Comparison of ENCODE assay signal across 1 cellular context in the genomic region with DNA sequence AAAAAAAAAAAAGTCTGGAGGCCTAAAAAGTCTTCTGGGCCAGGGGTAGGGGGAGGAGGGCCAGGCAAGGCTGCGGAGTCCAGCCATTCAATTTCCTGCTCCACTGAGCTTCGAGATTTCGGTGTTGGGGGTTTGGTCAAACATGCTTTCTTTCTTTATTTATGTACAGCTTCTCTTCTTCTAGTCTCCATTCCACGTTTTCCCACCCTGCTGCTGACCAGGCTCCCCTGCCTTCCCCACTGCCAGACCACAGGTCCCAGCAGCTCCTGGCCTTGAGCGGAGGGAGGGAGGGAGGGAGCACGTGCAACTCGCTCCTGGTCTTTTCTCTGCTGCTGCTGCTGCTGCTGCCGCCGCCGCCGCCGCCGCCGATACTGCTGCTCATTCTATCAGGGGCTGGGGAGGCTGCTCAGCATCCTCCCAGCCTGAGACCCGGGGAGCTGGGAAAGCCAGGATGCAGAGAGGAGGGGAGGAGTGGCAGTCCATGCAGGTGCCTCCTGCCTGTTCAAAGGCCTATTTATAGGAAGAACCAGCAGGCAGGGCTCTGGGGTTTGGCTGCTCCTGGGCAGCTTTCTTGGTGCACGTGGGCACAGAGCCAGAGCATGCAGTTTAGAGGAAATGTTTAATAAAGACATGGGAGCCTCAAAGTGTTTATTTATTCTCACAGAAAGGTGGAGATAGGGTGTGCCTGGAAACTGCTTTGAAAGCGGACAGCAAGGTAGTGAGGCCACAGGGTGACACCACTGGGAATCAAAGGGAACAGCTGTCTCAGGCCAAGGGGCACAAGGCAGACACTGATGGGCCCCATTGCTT.
A peak's percentile ranks its signal among the peaks of the same experiment; 100 is the strongest.
TF ChIP-seq lines count a peak whose summit lies in the region.

No MANE protein-coding gene starts in this region.

TF ChIP-seq in HepG2, 621 proteins besides CTCF, POLR2A, EP300 and RAD21 (continued from another document and continues in another):
- peak; percentile 63; the same call in 1 of the 2 replicates for TF ChIP-seq AFF4 (CRISPR knock-in tag; IDR thresholded peaks at IDR 0.05)
- no peak for TF ChIP-seq ISX (CRISPR knock-in tag; conservative IDR thresholded peaks at IDR 0.05)
- TF ChIP-seq ZNF24 (IDR thresholded peaks at IDR 0.05), result no peak
- peak; percentile 78 for TF ChIP-seq ZNF563 (CRISPR knock-in tag; IDR thresholded peaks at IDR 0.05)
- peak; percentile 89 for TF ChIP-seq MAX (IDR thresholded peaks at IDR 0.05)
- no peak for TF ChIP-seq BRF2 (CRISPR knock-in tag; IDR thresholded peaks at IDR 0.05)
- TF ChIP-seq ZSCAN12 (CRISPR knock-in tag; IDR thresholded peaks at IDR 0.05), result no peak
- TF ChIP-seq ZFX (CRISPR knock-in tag; IDR thresholded peaks at IDR 0.05; ENCODE audit: low read depth), result peak; percentile 59
- no peak for TF ChIP-seq HNF4G (IDR thresholded peaks at IDR 0.05; ENCODE audit: borderline replicate concordance, low read depth, low read length)
- no peak for TF ChIP-seq HNF4G (CRISPR knock-in tag; IDR thresholded peaks at IDR 0.05; ENCODE audit: borderline replicate concordance, low read depth)
- TF ChIP-seq TARDBP (CRISPR knock-in tag; IDR thresholded peaks at IDR 0.05), result 0 out of 2 replicates have a peak, but pooled peaks have one; percentile 32
- TF ChIP-seq, protein P1, sequence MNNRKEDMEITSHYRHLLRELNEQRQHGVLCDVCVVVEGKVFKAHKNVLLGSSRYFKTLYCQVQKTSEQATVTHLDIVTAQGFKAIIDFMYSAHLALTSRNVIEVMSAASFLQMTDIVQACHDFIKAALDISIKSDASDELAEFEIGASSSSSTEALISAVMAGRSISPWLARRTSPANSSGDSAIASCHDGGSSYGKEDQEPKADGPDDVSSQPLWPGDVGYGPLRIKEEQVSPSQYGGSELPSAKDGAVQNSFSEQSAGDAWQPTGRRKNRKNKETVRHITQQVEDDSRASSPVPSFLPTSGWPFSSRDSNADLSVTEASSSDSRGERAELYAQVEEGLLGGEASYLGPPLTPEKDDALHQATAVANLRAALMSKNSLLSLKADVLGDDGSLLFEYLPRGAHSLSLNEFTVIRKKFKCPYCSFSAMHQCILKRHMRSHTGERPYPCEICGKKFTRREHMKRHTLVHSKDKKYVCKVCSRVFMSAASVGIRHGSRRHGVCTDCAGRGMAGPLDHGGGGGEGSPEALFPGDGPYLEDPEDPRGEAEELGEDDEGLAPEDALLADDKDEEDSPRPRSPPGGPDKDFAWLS (CRISPR knock-in tag; IDR thresholded peaks at IDR 0.05; ENCODE audit: borderline replicate concordance), result no peak
- no peak for TF ChIP-seq MAFF (IDR thresholded peaks at IDR 0.05; ENCODE audit: low read depth, low read length)
- no peak; the same call in 1 of the 2 replicates for TF ChIP-seq REL (CRISPR knock-in tag; conservative IDR thresholded peaks at IDR 0.05)
- TF ChIP-seq, protein P2, sequence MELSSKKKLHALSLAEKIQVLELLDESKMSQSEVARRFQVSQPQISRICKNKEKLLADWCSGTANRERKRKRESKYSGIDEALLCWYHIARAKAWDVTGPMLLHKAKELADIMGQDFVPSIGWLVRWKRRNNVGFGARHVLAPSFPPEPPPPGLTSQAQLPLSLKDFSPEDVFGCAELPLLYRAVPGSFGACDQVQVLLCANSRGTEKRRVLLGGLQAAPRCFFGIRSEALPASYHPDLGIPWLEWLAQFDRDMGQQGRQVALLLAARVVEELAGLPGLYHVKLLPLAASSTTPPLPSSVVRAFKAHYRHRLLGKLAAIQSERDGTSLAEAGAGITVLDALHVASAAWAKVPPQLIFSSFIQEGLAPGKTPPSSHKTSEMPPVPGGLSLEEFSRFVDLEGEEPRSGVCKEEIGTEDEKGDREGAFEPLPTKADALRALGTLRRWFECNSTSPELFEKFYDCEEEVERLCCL (CRISPR knock-in tag; IDR thresholded peaks at IDR 0.05; ENCODE audit: borderline replicate concordance), result no peak
- TF ChIP-seq MTA3 (CRISPR knock-in tag; IDR thresholded peaks at IDR 0.05), result no peak
- peak; percentile 53; the same call in 1 of the 2 replicates for TF ChIP-seq ZNF724P (CRISPR knock-in tag; IDR thresholded peaks at IDR 0.05; ENCODE audit: borderline replicate concordance)
- peak; percentile 41; the same call in 1 of the 2 replicates for TF ChIP-seq ZNF788 (CRISPR knock-in tag; IDR thresholded peaks at IDR 0.05; ENCODE audit: borderline replicate concordance)
- 0 out of 2 replicates have a peak, but pooled peaks have one; percentile 47 for TF ChIP-seq TOE1 (CRISPR knock-in tag; IDR thresholded peaks at IDR 0.05)
- TF ChIP-seq ZIK1 (CRISPR knock-in tag; IDR thresholded peaks at IDR 0.05; ENCODE audit: borderline replicate concordance, low read depth), result no peak
- TF ChIP-seq MIER2 (CRISPR knock-in tag; IDR thresholded peaks at IDR 0.05), result peak; percentile 43
- TF ChIP-seq ZNF503 (CRISPR knock-in tag; IDR thresholded peaks at IDR 0.05), result 0 out of 2 replicates have a peak, but pooled peaks have one; percentile 26
- no peak for TF ChIP-seq RARG (CRISPR knock-in tag; IDR thresholded peaks at IDR 0.05; ENCODE audit: low read depth)
- no peak for TF ChIP-seq KLF13 (CRISPR knock-in tag; IDR thresholded peaks at IDR 0.05)
- TF ChIP-seq, protein P3, sequence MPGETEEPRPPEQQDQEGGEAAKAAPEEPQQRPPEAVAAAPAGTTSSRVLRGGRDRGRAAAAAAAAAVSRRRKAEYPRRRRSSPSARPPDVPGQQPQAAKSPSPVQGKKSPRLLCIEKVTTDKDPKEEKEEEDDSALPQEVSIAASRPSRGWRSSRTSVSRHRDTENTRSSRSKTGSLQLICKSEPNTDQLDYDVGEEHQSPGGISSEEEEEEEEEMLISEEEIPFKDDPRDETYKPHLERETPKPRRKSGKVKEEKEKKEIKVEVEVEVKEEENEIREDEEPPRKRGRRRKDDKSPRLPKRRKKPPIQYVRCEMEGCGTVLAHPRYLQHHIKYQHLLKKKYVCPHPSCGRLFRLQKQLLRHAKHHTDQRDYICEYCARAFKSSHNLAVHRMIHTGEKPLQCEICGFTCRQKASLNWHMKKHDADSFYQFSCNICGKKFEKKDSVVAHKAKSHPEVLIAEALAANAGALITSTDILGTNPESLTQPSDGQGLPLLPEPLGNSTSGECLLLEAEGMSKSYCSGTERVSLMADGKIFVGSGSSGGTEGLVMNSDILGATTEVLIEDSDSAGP (CRISPR knock-in tag; IDR thresholded peaks at IDR 0.05; ENCODE audit: borderline replicate concordance), result peak; percentile 45
- TF ChIP-seq NKX3-1 (CRISPR knock-in tag; IDR thresholded peaks at IDR 0.05), result peak; percentile 53; the same call in 1 of the 2 replicates
- TF ChIP-seq MAF1 (CRISPR knock-in tag; IDR thresholded peaks at IDR 0.05; ENCODE audit: borderline replicate concordance), result no peak
- peak; percentile 83; the same call in 1 of the 2 replicates for TF ChIP-seq TFAP4 (IDR thresholded peaks at IDR 0.05; ENCODE audit: borderline replicate concordance, low read depth)
- TF ChIP-seq MEF2D (CRISPR knock-in tag; IDR thresholded peaks at IDR 0.05), result peak; percentile 31; the same call in 1 of the 2 replicates
- TF ChIP-seq MXD4 (CRISPR knock-in tag; IDR thresholded peaks at IDR 0.05), result peak; percentile 57; the same call in 1 of the 2 replicates
- TF ChIP-seq FOXM1 (CRISPR knock-in tag; IDR thresholded peaks at IDR 0.05), result no peak
- no peak for TF ChIP-seq RBM22 (optimal IDR thresholded peaks at IDR 0.05; ENCODE audit: low read length)
- no peak for TF ChIP-seq RAD51 (IDR thresholded peaks at IDR 0.05; ENCODE audit: borderline replicate concordance)
- no peak for TF ChIP-seq SNAPC2 (CRISPR knock-in tag; IDR thresholded peaks at IDR 0.05)
- no peak for TF ChIP-seq ZNF556 (CRISPR knock-in tag; IDR thresholded peaks at IDR 0.05; ENCODE audit: borderline replicate concordance)
- TF ChIP-seq, protein P4, sequence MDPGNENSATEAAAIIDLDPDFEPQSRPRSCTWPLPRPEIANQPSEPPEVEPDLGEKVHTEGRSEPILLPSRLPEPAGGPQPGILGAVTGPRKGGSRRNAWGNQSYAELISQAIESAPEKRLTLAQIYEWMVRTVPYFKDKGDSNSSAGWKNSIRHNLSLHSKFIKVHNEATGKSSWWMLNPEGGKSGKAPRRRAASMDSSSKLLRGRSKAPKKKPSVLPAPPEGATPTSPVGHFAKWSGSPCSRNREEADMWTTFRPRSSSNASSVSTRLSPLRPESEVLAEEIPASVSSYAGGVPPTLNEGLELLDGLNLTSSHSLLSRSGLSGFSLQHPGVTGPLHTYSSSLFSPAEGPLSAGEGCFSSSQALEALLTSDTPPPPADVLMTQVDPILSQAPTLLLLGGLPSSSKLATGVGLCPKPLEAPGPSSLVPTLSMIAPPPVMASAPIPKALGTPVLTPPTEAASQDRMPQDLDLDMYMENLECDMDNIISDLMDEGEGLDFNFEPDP (CRISPR knock-in tag; conservative IDR thresholded peaks at IDR 0.05), result no peak
- no peak for TF ChIP-seq ZBTB7A (CRISPR knock-in tag; IDR thresholded peaks at IDR 0.05)
- peak; percentile 76; the same call in 1 of the 2 replicates for TF ChIP-seq IRF2 (CRISPR knock-in tag; IDR thresholded peaks at IDR 0.05)
- TF ChIP-seq ZNF781 (CRISPR knock-in tag; IDR thresholded peaks at IDR 0.05; ENCODE audit: borderline replicate concordance, not compliant biosample characterization), result no peak
- 0 out of 2 replicates have a peak, but pooled peaks have one; percentile 28 for TF ChIP-seq NFKBIZ (CRISPR knock-in tag; IDR thresholded peaks at IDR 0.05)
- no peak for TF ChIP-seq ZNF782 (CRISPR knock-in tag; IDR thresholded peaks at IDR 0.05; ENCODE audit: borderline replicate concordance)
- peak; percentile 52; the same call in 1 of the 2 replicates for TF ChIP-seq ZNF12 (CRISPR knock-in tag; IDR thresholded peaks at IDR 0.05)
- 0 out of 2 replicates have a peak, but pooled peaks have one; percentile 55 for TF ChIP-seq ZNF354B (CRISPR knock-in tag; IDR thresholded peaks at IDR 0.05)
- TF ChIP-seq ZSCAN22 (CRISPR knock-in tag; IDR thresholded peaks at IDR 0.05), result no peak
- no peak for TF ChIP-seq CREM (IDR thresholded peaks at IDR 0.05)
- no peak for TF ChIP-seq CREM (CRISPR knock-in tag; IDR thresholded peaks at IDR 0.05)
- no peak for TF ChIP-seq FIP1L1 (IDR thresholded peaks at IDR 0.05; ENCODE audit: borderline replicate concordance, insufficient read depth, low read depth, low read length)
- TF ChIP-seq MLLT10 (CRISPR knock-in tag; IDR thresholded peaks at IDR 0.05), result no peak
